ENCODE assay signal across 11 cellular contexts in genomic region chr19:15320118-15320517, GRCh38. TPM values are rescaled to one million over a fixed set of nuclear protein-coding genes. Genes with fewer than 3 reads are reported as not detected.
A peak's percentile ranks its signal among the peaks of the same experiment; 100 is the strongest.
DNase-seq lines count a peak whose midpoint lies in the region; ATAC-seq and TF ChIP-seq lines count a peak whose summit lies in the region.
"Had no signal": no experiment of that assay in that cellular context is flagged by ENCODE, and none has a peak within 500 bp of the region (broad histone marks: within the 10 kb centered on the region; RNA-seq: fewer than 3 reads in every experiment).

No MANE protein-coding gene starts in this region.

- H2BK15ac ChIP-seq in IMR-90 (ENCODE audit: low read depth, low read length), result no peak overlapping the region

- H3K4me3 ChIP-seq in BLaER1 treated with 17β-estradiol and CSF1 and Interleukin-3, amounts not matched to agents 10 nM and 100 nM, result no peak overlapping the region
- H3K4me3 ChIP-seq in IMR-90 (ENCODE audit: insufficient read depth, low read depth, low read length) (no peak overlapping the region), endodermal cell (ENCODE audit: low read length) (no peak overlapping the region), osteoblast (ENCODE audit: insufficient read depth, low read length) (no peak overlapping the region)
- H3K4me3 ChIP-seq: mucosa of descending colon had no signal

- no peak for TF ChIP-seq RAD21 in IMR-90 (IDR thresholded peaks at IDR 0.05; ENCODE audit: low read length)

- no peaks in the 10 kb centered on the region for H3K9me3 ChIP-seq in BLaER1 treated with 17β-estradiol and CSF1 and Interleukin-3, amounts not matched to agents 10 nM and 100 nM (replicated peaks in 1 of 11)
- H3K9me3 ChIP-seq in IMR-90 (ENCODE audit: control insufficient read depth, insufficient read depth, low read length) (no peaks in the 10 kb centered on the region), endodermal cell (ENCODE audit: control insufficient read depth, low read length) (no peaks in the 10 kb centered on the region), osteoblast (ENCODE audit: low read depth, low read length) (no peaks in the 10 kb centered on the region)
- H3K9me3 ChIP-seq: mucosa of descending colon had no signal

- H2BK120ac ChIP-seq in IMR-90 (ENCODE audit: low read depth, low read length), result no peak overlapping the region

- no peaks in the 10 kb centered on the region for H3K27me3 Mint-ChIP-seq in endodermal cell (ENCODE audit: insufficient read depth)

- CTCF ChIA-PET in IMR-90 (lab: Yijun Ruan, JAX), result no interaction called here

- H3K27me3 ChIP-seq in BLaER1 treated with 17β-estradiol and CSF1 and Interleukin-3, amounts not matched to agents 10 nM and 100 nM, result no peaks in the 10 kb centered on the region
- no peaks in the 10 kb centered on the region for H3K27me3 ChIP-seq in IMR-90 (ENCODE audit: control insufficient read depth, insufficient read depth, low read length)
- H3K27me3 ChIP-seq in endodermal cell (ENCODE audit: control insufficient read depth, insufficient read depth, low read length, poor library complexity, severe bottlenecking), result no peaks in the 10 kb centered on the region
- H3K27me3 ChIP-seq in osteoblast (ENCODE audit: insufficient read depth, low read length), result no peaks in the 10 kb centered on the region

- H3K27ac Mint-ChIP-seq in endodermal cell, result peak overlapping the region; percentile 84

- no peak overlapping the region for H3K4me3 Mint-ChIP-seq in endodermal cell

- WGBS in IMR-90 (ENCODE audit: extremely low coverage in 2 of 2, insufficient read length in 1 of 2), 2 experiments, result 40% methylated on average over 1 of the region's 4 CpGs; no CpG with 5 or more reads in 1 of the 2 experiments
- WGBS in endodermal cell (ENCODE audit: insufficient coverage in 1 of 2, insufficient read length in 1 of 2), 2 experiments, result 86 to 95% methylated on average over 2 to 4 of the region's 4 CpGs

- intact Hi-C loops in IMR-90 (cut with micrococcal nuclease), result loop anchor here (5.0 kb wide), 1 partner anchor 38 kb away; no protein-coding TSS in a partner anchor

- TF ChIP-seq CTCF in IMR-90 (conservative IDR thresholded peaks at IDR 0.05; ENCODE audit: low read depth, low read length) (no peak), endodermal cell (conservative IDR thresholded peaks at IDR 0.05) (no peak), osteoblast (IDR thresholded peaks at IDR 0.05; ENCODE audit: extremely low read depth, low read depth, low read length) (no peak)

- H3K36me3 ChIP-seq in BLaER1 treated with 17β-estradiol and CSF1 and Interleukin-3, amounts not matched to agents 10 nM and 100 nM, result peaks cover 0 to 21% (median 6%) of the 10 kb centered on the region in 11 experiments; a peak in 11 of 22 replicates
- no peaks in the 10 kb centered on the region; the same call in 1 of the 2 replicates for H3K36me3 ChIP-seq in IMR-90 (ENCODE audit: control insufficient read depth, insufficient read depth, low read length)
- no peaks in the 10 kb centered on the region for H3K36me3 ChIP-seq in endodermal cell (ENCODE audit: control insufficient read depth, insufficient read depth, low read length)
- no peaks in the 10 kb centered on the region for H3K36me3 ChIP-seq in osteoblast (ENCODE audit: insufficient read depth, low read length)

- in situ Hi-C loops in IMR-90 (cut with MboI; ENCODE audit: low sequenced_read_pairs), result no loop called here

- no peak overlapping the region for H3K9ac ChIP-seq in BLaER1 treated with 17β-estradiol and CSF1 and Interleukin-3, amounts not matched to agents 10 nM and 100 nM
- H3K9ac ChIP-seq in IMR-90 (ENCODE audit: low read depth, low read length) (no peak overlapping the region), endodermal cell (ENCODE audit: extremely low read depth, low read length, poor library complexity, severe bottlenecking) (no peak overlapping the region)

- peaks cover 0 to 81% of the 10 kb centered on the region in 2 experiments; a peak in 2 of 4 replicates for H3K79me1 ChIP-seq in IMR-90 (ENCODE audit: low read depth in 1 of 2, low read length in 2 of 2)

- peaks cover 83 to 99% (median 89%) of the 10 kb centered on the region in 10 experiments for H3K4me1 ChIP-seq in BLaER1 treated with 17β-estradiol and CSF1 and Interleukin-3, amounts not matched to agents 10 nM and 100 nM
- H3K4me1 ChIP-seq in IMR-90 (ENCODE audit: control insufficient read depth, insufficient read depth, low read length) (peaks cover 53% of the 10 kb centered on the region), endodermal cell (ENCODE audit: control insufficient read depth, insufficient read depth, low read length) (peaks cover 14% of the 10 kb centered on the region), osteoblast (ENCODE audit: insufficient read depth, low read length) (peaks cover 70% of the 10 kb centered on the region)

- no peaks in the 10 kb centered on the region for H3K9me3 Mint-ChIP-seq in endodermal cell

- H2BK5ac ChIP-seq in IMR-90 (ENCODE audit: low read depth, low read length, poor library complexity, severe bottlenecking), result peak overlapping the region; percentile 45

- H3K56ac ChIP-seq in IMR-90 (ENCODE audit: extremely low read depth, insufficient read depth, low read length), result no peak overlapping the region

- no peak overlapping the region for H3K27ac ChIP-seq in BLaER1 treated with 17β-estradiol and CSF1 and Interleukin-3, amounts not matched to agents 10 nM and 100 nM
- no peak overlapping the region for H3K27ac ChIP-seq in IMR-90 (ENCODE audit: insufficient read depth, low read length)
- no peak overlapping the region for H3K27ac ChIP-seq in endodermal cell (ENCODE audit: low read depth, low read length)
- peak overlapping the region; percentile 61 for H3K27ac ChIP-seq in osteoblast (ENCODE audit: low read depth, low read length)

- H3K4me2 ChIP-seq in BLaER1 treated with 17β-estradiol and CSF1 and Interleukin-3, amounts not matched to agents 10 nM and 100 nM, result peak overlapping the region in 10 of 11 experiments; percentile 24 to 90 (median 81); a peak in 11 of 22 replicates
- H3K4me2 ChIP-seq in IMR-90 (ENCODE audit: low read depth, low read length), result peak overlapping the region; percentile 72; the same call in 1 of the 2 replicates
- H3K4me2 ChIP-seq in osteoblast (ENCODE audit: insufficient read depth, low read length), result peak overlapping the region; percentile 57

- no peak overlapping the region for H3K23ac ChIP-seq in IMR-90 (ENCODE audit: low read depth, low read length)

- no peak overlapping the region for H2BK20ac ChIP-seq in IMR-90 (ENCODE audit: low read depth, low read length)

- peaks cover 10% of the 10 kb centered on the region for H3K36me3 Mint-ChIP-seq in endodermal cell (ENCODE audit: low read depth)

- H3K18ac ChIP-seq in IMR-90 (ENCODE audit: low read depth, low read length), result no peak overlapping the region

- dilution Hi-C loops in IMR-90 (cut with HindIII; ENCODE audit: low sequenced_read_pairs, unreplicated experiment), result no loop called here

- H4K91ac ChIP-seq in IMR-90 (ENCODE audit: insufficient read depth, low read depth, low read length), result no peak overlapping the region

- no peak overlapping the region for H3K14ac ChIP-seq in IMR-90 (replicated peaks; ENCODE audit: low read depth, low read length)

- H2AK5ac ChIP-seq in IMR-90 (ENCODE audit: low read depth, low read length), result no peak overlapping the region

- ATAC-seq in IMR-90 (ENCODE audit: low read depth), result no peak
- no peak for ATAC-seq in HG03175 (IDR thresholded peaks at IDR 0.05; ENCODE audit: unreplicated experiment)
- no peak for ATAC-seq in HG02571 (IDR thresholded peaks at IDR 0.05; ENCODE audit: unreplicated experiment)
- ATAC-seq: mucosa of descending colon had no signal

- peaks cover 61% of the 10 kb centered on the region for H3K9me1 ChIP-seq in IMR-90 (ENCODE audit: insufficient read depth, low read length)

- DNase-seq in IMR-90 (peak; percentile 73), endodermal cell (no peak), osteoblast (ENCODE audit: insufficient read length, low spot score, missing footprints) (peak; percentile 69), 8988T (no peak), DMS114 treated with DMSO at 0.1 percent for 48 hours (lab: John Stamatoyannopoulos, UW; ENCODE audit: unreplicated experiment) (no peak)
- DNase-seq: activated CD4-positive, alpha-beta T cell treated with anti-CD3 and anti-CD28 coated beads, Interleukin-2, amount 50 U/mL, for 48 hours; mucosa of descending colon; NCI-H2081 treated with DMSO at 0.1 percent for 48 hours had no signal

- peaks cover 100% of the 10 kb centered on the region in 11 experiments for H4K20me1 ChIP-seq in BLaER1 treated with 17β-estradiol and CSF1 and Interleukin-3, amounts not matched to agents 10 nM and 100 nM
- H4K20me1 ChIP-seq in IMR-90 (ENCODE audit: insufficient read depth, low read length) (peaks cover 97% of the 10 kb centered on the region), osteoblast (ENCODE audit: insufficient read depth, low read length) (peaks cover 89% of the 10 kb centered on the region)

- no TSS peak for BruUV-seq in IMR-90 (replicated peaks; lab: Mats Ljungman, UMichigan)

- no peak overlapping the region for H2AK9ac ChIP-seq in IMR-90 (replicated peaks; ENCODE audit: low read depth, low read length, poor library complexity)

- no peak for TF ChIP-seq POLR2A in IMR-90 (IDR thresholded peaks at IDR 0.05; ENCODE audit: low read depth, low read length)

- H2AFZ ChIP-seq in IMR-90 (replicated peaks; ENCODE audit: low read length, poor library complexity) (no peak overlapping the region), osteoblast (ENCODE audit: low read length) (no peak overlapping the region)

- peaks cover 98% of the 10 kb centered on the region for H3K79me2 ChIP-seq in osteoblast (ENCODE audit: insufficient read depth, low read length)

- no peak overlapping the region for H4K8ac ChIP-seq in IMR-90 (ENCODE audit: low read depth in 2 of 2, low read length in 2 of 2)

- H3K4me1 Mint-ChIP-seq in endodermal cell, result peaks cover 60% of the 10 kb centered on the region

- H4K5ac ChIP-seq in IMR-90 (ENCODE audit: low read depth, low read length), result no peak overlapping the region

- POLR2A ChIA-PET in IMR-90 (lab: Charles Lee; ENCODE audit: unreplicated experiment), result no interaction called here

- no peak overlapping the region for H3K4ac ChIP-seq in IMR-90 (ENCODE audit: low read depth, low read length)

RNA-seq across cellular contexts. Expression of gene BRD4, which starts 12.2 kb away (rescaled TPM):
- 7.0 and 7.2 TPM in 2 replicates for total RNA-seq in IMR-90 (2012; rRNA removed)
- polyA plus RNA-seq in IMR-90 (2012; rRNA removed), result 19.9 and 21.1 TPM in 2 replicates
- polyA plus RNA-seq in IMR-90 (2012; cell fraction: cytosol; rRNA removed), result 9.0 and 15.0 TPM in 2 replicates
- 29.5 and 41.2 TPM in 2 replicates for polyA plus RNA-seq in IMR-90 (2012; cell fraction: nucleus; rRNA removed; ENCODE audit: low replicate concordance)
- total RNA-seq in endodermal cell, result 100 to 1,000 TPM; 149 to 156 TPM
- 79.3 TPM for polyA plus RNA-seq in endodermal cell (2013, experiment 1 of 2)
- polyA plus RNA-seq in endodermal cell (2013, experiment 2 of 2), result 80.9 TPM
- 25.0 and 25.7 TPM in 2 replicates for total RNA-seq in osteoblast

RNA-seq across cellular contexts. Expression of gene AKAP8, which starts 59.5 kb away (rescaled TPM):
- total RNA-seq in IMR-90 (2012; rRNA removed) (12.2 and 16.9 TPM in 2 replicates), endodermal cell (10 to 100 TPM; 34.9 to 39.6 TPM), osteoblast (18.1 and 18.6 TPM in 2 replicates)
- 13.4 and 14.8 TPM in 2 replicates for polyA plus RNA-seq in IMR-90 (2012; rRNA removed)
- 7.5 and 7.6 TPM in 2 replicates for polyA plus RNA-seq in IMR-90 (2012; cell fraction: cytosol; rRNA removed)
- polyA plus RNA-seq in IMR-90 (2012; cell fraction: nucleus; rRNA removed; ENCODE audit: low replicate concordance), result 49.7 and 58.6 TPM in 2 replicates
- polyA plus RNA-seq in endodermal cell (2013, experiment 1 of 2), result 20.5 TPM
- polyA plus RNA-seq in endodermal cell (2013, experiment 2 of 2), result 18.1 TPM

Comparison
In these comparisons a context has a peak if more than half of its experiments do, and no peak if none do; other contexts are left out.
1. DNase-seq: peak in IMR-90 (single experiment) and osteoblast (single experiment); none in endodermal cell (single experiment), 8988T (single experiment) and DMS114 treated with DMSO at 0.1 percent for 48 hours (single experiment).
2. Peak in every context shown above with its lines, with median percentiles within 50 percentile points of each other: H3K4me2 ChIP-seq.